2 cellular contexts compared by ENCODE assay signal in the genomic region with DNA sequence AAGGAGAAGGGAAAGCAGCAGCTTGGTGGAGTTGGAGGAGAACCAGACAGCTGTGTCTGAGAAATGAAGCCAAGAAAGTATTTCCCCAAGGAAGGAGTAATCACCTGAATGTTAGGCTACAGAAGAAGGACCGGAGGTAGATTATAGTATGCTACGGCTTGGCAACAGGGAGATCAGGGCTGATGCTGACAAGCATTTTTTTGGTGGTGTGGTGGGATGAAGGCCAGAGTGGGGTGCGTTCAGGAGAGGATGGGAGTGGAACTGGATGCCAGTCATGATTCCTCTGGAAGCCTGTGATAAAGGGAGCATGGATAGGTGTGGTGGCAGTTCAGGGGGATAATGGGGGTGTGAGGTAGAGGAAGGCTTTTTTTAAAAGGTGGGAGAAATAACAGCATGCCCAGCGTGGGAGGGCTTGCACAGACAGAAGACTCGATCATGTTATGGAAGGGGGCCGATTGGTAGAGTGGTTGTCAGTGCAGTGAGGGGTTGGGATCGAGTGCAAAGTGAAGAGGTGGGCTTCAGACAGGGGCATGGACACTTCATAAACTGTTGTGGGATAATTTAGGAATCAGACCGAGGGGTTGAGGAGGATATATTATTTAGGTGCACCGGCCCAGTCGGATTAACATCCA.
TF ChIP-seq lines count a peak whose summit lies in the region.

No MANE protein-coding gene starts in this region.

TF ChIP-seq in HEK293, 187 proteins besides CTCF, POLR2A, EP300 and RAD21:
- TF ChIP-seq YY2 (tag by site-specific recombination; IDR thresholded peaks at IDR 0.05): no peak
- no peak for TF ChIP-seq ZNF621 (tag by site-specific recombination; IDR thresholded peaks at IDR 0.05)
- no peak for TF ChIP-seq GLI4 (tag by site-specific recombination; IDR thresholded peaks at IDR 0.05)
- TF ChIP-seq ZNF48 (tag by site-specific recombination; IDR thresholded peaks at IDR 0.05): no peak
- TF ChIP-seq ZNF354C (tag by site-specific recombination; IDR thresholded peaks at IDR 0.05; ENCODE audit: borderline replicate concordance, low read depth): no peak
- peak; percentile 40; the same call in 1 of the 2 replicates for TF ChIP-seq EGR2 (tag by site-specific recombination; IDR thresholded peaks at IDR 0.05; ENCODE audit: low read depth)
- TF ChIP-seq, protein P1, sequence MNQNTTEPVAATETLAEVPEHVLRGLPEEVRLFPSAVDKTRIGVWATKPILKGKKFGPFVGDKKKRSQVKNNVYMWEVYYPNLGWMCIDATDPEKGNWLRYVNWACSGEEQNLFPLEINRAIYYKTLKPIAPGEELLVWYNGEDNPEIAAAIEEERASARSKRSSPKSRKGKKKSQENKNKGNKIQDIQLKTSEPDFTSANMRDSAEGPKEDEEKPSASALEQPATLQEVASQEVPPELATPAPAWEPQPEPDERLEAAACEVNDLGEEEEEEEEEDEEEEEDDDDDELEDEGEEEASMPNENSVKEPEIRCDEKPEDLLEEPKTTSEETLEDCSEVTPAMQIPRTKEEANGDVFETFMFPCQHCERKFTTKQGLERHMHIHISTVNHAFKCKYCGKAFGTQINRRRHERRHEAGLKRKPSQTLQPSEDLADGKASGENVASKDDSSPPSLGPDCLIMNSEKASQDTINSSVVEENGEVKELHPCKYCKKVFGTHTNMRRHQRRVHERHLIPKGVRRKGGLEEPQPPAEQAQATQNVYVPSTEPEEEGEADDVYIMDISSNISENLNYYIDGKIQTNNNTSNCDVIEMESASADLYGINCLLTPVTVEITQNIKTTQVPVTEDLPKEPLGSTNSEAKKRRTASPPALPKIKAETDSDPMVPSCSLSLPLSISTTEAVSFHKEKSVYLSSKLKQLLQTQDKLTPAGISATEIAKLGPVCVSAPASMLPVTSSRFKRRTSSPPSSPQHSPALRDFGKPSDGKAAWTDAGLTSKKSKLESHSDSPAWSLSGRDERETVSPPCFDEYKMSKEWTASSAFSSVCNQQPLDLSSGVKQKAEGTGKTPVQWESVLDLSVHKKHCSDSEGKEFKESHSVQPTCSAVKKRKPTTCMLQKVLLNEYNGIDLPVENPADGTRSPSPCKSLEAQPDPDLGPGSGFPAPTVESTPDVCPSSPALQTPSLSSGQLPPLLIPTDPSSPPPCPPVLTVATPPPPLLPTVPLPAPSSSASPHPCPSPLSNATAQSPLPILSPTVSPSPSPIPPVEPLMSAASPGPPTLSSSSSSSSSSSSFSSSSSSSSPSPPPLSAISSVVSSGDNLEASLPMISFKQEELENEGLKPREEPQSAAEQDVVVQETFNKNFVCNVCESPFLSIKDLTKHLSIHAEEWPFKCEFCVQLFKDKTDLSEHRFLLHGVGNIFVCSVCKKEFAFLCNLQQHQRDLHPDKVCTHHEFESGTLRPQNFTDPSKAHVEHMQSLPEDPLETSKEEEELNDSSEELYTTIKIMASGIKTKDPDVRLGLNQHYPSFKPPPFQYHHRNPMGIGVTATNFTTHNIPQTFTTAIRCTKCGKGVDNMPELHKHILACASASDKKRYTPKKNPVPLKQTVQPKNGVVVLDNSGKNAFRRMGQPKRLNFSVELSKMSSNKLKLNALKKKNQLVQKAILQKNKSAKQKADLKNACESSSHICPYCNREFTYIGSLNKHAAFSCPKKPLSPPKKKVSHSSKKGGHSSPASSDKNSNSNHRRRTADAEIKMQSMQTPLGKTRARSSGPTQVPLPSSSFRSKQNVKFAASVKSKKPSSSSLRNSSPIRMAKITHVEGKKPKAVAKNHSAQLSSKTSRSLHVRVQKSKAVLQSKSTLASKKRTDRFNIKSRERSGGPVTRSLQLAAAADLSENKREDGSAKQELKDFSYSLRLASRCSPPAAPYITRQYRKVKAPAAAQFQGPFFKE (tag by site-specific recombination; IDR thresholded peaks at IDR 0.05; ENCODE audit: borderline replicate concordance): no peak
- TF ChIP-seq, protein P2, sequence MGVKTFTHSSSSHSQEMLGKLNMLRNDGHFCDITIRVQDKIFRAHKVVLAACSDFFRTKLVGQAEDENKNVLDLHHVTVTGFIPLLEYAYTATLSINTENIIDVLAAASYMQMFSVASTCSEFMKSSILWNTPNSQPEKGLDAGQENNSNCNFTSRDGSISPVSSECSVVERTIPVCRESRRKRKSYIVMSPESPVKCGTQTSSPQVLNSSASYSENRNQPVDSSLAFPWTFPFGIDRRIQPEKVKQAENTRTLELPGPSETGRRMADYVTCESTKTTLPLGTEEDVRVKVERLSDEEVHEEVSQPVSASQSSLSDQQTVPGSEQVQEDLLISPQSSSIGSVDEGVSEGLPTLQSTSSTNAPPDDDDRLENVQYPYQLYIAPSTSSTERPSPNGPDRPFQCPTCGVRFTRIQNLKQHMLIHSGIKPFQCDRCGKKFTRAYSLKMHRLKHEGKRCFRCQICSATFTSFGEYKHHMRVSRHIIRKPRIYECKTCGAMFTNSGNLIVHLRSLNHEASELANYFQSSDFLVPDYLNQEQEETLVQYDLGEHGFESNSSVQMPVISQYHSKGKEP (tag by site-specific recombination; IDR thresholded peaks at IDR 0.05): no peak
- no peak for TF ChIP-seq ZNF2 (tag by site-specific recombination; IDR thresholded peaks at IDR 0.05)
- TF ChIP-seq ZNF391 (tag by site-specific recombination; IDR thresholded peaks at IDR 0.05; ENCODE audit: borderline replicate concordance, low read depth): no peak
- peak; percentile 52 for TF ChIP-seq ZNF600 (tag by site-specific recombination; IDR thresholded peaks at IDR 0.05)
- TF ChIP-seq ZFHX2 (tag by site-specific recombination; conservative IDR thresholded peaks at IDR 0.05): peak; percentile 52

TF ChIP-seq in GM12878, 131 proteins besides CTCF, POLR2A, EP300 and RAD21 (continues in another document):
- TF ChIP-seq MXI1 (IDR thresholded peaks at IDR 0.05; ENCODE audit: low read depth, low read length): no peak
- TF ChIP-seq, protein P3, sequence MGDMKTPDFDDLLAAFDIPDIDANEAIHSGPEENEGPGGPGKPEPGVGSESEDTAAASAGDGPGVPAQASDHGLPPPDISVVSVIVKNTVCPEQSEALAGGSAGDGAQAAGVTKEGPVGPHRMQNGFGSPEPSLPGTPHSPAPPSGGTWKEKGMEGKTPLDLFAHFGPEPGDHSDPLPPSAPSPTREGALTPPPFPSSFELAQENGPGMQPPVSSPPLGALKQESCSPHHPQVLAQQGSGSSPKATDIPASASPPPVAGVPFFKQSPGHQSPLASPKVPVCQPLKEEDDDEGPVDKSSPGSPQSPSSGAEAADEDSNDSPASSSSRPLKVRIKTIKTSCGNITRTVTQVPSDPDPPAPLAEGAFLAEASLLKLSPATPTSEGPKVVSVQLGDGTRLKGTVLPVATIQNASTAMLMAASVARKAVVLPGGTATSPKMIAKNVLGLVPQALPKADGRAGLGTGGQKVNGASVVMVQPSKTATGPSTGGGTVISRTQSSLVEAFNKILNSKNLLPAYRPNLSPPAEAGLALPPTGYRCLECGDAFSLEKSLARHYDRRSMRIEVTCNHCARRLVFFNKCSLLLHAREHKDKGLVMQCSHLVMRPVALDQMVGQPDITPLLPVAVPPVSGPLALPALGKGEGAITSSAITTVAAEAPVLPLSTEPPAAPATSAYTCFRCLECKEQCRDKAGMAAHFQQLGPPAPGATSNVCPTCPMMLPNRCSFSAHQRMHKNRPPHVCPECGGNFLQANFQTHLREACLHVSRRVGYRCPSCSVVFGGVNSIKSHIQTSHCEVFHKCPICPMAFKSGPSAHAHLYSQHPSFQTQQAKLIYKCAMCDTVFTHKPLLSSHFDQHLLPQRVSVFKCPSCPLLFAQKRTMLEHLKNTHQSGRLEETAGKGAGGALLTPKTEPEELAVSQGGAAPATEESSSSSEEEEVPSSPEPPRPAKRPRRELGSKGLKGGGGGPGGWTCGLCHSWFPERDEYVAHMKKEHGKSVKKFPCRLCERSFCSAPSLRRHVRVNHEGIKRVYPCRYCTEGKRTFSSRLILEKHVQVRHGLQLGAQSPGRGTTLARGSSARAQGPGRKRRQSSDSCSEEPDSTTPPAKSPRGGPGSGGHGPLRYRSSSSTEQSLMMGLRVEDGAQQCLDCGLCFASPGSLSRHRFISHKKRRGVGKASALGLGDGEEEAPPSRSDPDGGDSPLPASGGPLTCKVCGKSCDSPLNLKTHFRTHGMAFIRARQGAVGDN (IDR thresholded peaks at IDR 0.05): no peak
- no peak for TF ChIP-seq SMC3 (IDR thresholded peaks at IDR 0.05; ENCODE audit: borderline replicate concordance, low read length)
- TF ChIP-seq POLR2AphosphoS5 (IDR thresholded peaks at IDR 0.05; ENCODE audit: low read length): no peak
- no peak for TF ChIP-seq NFXL1 (IDR thresholded peaks at IDR 0.05; ENCODE audit: borderline replicate concordance)
- no peak for TF ChIP-seq KLF5 (IDR thresholded peaks at IDR 0.05; ENCODE audit: partially characterized antibody)
- TF ChIP-seq, protein P4, sequence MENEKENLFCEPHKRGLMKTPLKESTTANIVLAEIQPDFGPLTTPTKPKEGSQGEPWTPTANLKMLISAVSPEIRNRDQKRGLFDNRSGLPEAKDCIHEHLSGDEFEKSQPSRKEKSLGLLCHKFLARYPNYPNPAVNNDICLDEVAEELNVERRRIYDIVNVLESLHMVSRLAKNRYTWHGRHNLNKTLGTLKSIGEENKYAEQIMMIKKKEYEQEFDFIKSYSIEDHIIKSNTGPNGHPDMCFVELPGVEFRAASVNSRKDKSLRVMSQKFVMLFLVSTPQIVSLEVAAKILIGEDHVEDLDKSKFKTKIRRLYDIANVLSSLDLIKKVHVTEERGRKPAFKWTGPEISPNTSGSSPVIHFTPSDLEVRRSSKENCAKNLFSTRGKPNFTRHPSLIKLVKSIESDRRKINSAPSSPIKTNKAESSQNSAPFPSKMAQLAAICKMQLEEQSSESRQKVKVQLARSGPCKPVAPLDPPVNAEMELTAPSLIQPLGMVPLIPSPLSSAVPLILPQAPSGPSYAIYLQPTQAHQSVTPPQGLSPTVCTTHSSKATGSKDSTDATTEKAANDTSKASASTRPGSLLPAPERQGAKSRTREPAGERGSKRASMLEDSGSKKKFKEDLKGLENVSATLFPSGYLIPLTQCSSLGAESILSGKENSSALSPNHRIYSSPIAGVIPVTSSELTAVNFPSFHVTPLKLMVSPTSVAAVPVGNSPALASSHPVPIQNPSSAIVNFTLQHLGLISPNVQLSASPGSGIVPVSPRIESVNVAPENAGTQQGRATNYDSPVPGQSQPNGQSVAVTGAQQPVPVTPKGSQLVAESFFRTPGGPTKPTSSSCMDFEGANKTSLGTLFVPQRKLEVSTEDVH (IDR thresholded peaks at IDR 0.05; ENCODE audit: low read depth, partially characterized antibody): no peak
- TF ChIP-seq, protein P5, sequence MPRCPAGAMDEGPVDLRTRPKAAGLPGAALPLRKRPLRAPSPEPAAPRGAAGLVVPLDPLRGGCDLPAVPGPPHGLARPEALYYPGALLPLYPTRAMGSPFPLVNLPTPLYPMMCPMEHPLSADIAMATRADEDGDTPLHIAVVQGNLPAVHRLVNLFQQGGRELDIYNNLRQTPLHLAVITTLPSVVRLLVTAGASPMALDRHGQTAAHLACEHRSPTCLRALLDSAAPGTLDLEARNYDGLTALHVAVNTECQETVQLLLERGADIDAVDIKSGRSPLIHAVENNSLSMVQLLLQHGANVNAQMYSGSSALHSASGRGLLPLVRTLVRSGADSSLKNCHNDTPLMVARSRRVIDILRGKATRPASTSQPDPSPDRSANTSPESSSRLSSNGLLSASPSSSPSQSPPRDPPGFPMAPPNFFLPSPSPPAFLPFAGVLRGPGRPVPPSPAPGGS (IDR thresholded peaks at IDR 0.05; ENCODE audit: borderline replicate concordance, insufficient read depth, low read depth, low read length, poor library complexity, severe bottlenecking): no peak
- TF ChIP-seq KDM1A (IDR thresholded peaks at IDR 0.05; ENCODE audit: borderline replicate concordance): no peak
- TF ChIP-seq, protein P6, sequence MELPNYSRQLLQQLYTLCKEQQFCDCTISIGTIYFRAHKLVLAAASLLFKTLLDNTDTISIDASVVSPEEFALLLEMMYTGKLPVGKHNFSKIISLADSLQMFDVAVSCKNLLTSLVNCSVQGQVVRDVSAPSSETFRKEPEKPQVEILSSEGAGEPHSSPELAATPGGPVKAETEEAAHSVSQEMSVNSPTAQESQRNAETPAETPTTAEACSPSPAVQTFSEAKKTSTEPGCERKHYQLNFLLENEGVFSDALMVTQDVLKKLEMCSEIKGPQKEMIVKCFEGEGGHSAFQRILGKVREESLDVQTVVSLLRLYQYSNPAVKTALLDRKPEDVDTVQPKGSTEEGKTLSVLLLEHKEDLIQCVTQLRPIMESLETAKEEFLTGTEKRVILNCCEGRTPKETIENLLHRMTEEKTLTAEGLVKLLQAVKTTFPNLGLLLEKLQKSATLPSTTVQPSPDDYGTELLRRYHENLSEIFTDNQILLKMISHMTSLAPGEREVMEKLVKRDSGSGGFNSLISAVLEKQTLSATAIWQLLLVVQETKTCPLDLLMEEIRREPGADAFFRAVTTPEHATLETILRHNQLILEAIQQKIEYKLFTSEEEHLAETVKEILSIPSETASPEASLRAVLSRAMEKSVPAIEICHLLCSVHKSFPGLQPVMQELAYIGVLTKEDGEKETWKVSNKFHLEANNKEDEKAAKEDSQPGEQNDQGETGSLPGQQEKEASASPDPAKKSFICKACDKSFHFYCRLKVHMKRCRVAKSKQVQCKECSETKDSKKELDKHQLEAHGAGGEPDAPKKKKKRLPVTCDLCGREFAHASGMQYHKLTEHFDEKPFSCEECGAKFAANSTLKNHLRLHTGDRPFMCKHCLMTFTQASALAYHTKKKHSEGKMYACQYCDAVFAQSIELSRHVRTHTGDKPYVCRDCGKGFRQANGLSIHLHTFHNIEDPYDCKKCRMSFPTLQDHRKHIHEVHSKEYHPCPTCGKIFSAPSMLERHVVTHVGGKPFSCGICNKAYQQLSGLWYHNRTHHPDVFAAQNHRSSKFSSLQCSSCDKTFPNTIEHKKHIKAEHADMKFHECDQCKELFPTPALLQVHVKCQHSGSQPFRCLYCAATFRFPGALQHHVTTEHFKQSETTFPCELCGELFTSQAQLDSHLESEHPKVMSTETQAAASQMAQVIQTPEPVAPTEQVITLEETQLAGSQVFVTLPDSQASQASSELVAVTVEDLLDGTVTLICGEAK (IDR thresholded peaks at IDR 0.05; ENCODE audit: borderline replicate concordance): no peak
- TF ChIP-seq ASH2L (IDR thresholded peaks at IDR 0.05; ENCODE audit: borderline replicate concordance, low read depth): no peak
- no peak for TF ChIP-seq STAT1 (conservative IDR thresholded peaks at IDR 0.05)
- no peak for TF ChIP-seq CBFB (IDR thresholded peaks at IDR 0.05; ENCODE audit: low read depth)
- no peak for TF ChIP-seq KAT2A (conservative IDR thresholded peaks at IDR 0.05; ENCODE audit: control insufficient read depth, low read depth, low read length)
- no peak for TF ChIP-seq NR2C1 (IDR thresholded peaks at IDR 0.05)
- TF ChIP-seq, protein P7, sequence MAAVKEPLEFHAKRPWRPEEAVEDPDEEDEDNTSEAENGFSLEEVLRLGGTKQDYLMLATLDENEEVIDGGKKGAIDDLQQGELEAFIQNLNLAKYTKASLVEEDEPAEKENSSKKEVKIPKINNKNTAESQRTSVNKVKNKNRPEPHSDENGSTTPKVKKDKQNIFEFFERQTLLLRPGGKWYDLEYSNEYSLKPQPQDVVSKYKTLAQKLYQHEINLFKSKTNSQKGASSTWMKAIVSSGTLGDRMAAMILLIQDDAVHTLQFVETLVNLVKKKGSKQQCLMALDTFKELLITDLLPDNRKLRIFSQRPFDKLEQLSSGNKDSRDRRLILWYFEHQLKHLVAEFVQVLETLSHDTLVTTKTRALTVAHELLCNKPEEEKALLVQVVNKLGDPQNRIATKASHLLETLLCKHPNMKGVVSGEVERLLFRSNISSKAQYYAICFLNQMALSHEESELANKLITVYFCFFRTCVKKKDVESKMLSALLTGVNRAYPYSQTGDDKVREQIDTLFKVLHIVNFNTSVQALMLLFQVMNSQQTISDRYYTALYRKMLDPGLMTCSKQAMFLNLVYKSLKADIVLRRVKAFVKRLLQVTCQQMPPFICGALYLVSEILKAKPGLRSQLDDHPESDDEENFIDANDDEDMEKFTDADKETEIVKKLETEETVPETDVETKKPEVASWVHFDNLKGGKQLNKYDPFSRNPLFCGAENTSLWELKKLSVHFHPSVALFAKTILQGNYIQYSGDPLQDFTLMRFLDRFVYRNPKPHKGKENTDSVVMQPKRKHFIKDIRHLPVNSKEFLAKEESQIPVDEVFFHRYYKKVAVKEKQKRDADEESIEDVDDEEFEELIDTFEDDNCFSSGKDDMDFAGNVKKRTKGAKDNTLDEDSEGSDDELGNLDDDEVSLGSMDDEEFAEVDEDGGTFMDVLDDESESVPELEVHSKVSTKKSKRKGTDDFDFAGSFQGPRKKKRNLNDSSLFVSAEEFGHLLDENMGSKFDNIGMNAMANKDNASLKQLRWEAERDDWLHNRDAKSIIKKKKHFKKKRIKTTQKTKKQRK (IDR thresholded peaks at IDR 0.05; ENCODE audit: low read depth, low read length): no peak
- TF ChIP-seq CHD1 (IDR thresholded peaks at IDR 0.05; ENCODE audit: low read depth, low read length): no peak
